Comparison of ENCODE assay signal across 14 cellular contexts in genomic region chr3:122389892-122390291, GRCh38. TPM values are rescaled to one million over a fixed set of nuclear protein-coding genes. Genes with fewer than 3 reads are reported as not detected.
DNase-seq lines count a peak whose midpoint lies in the region; ATAC-seq and TF ChIP-seq lines count a peak whose summit lies in the region.
"Had no signal": no experiment of that assay in that cellular context is flagged by ENCODE, and none has a peak within 500 bp of the region (broad histone marks: within the 10 kb centered on the region; RNA-seq: fewer than 3 reads in every experiment).

No MANE protein-coding gene starts in this region.

- 82% methylated on average over 4 of the region's 4 CpGs for WGBS in esophagus muscularis mucosa

- peaks cover 5 to 6% of the 10 kb centered on the region in 2 donors for H3K36me3 Mint-ChIP-seq in activated T-cell treated with anti-CD3 and anti-CD28 coated beads, Interleukin-2, amount 50 U/mL, for 72 hours (ENCODE audit: insufficient read depth in 2 of 2)
- H3K36me3 Mint-ChIP-seq in nephron progenitor cell (ENCODE audit: low read depth) (peaks cover 35% of the 10 kb centered on the region), HFFc6 (ENCODE audit: low read depth) (peaks cover 4% of the 10 kb centered on the region; the same call in 1 of the 2 replicates)

- no peaks in the 10 kb centered on the region for H3K9me2 ChIP-seq in Loucy (replicated peaks; ENCODE audit: low read depth, low read length)

- intact Hi-C loops in esophagus muscularis mucosa (cut with DNase I) = loop anchor here (5.0 kb wide), 1 partner anchor 172 kb away; the partner anchor contains the start of genes DTX3L and PARP9

- no peaks in the 10 kb centered on the region for H3K9me3 ChIP-seq in Loucy (ENCODE audit: insufficient read depth, low read depth, low read length)
- H3K9me3 ChIP-seq in esophagus muscularis mucosa = no peaks in the 10 kb centered on the region

- peak overlapping the region; percentile 43 for H3K27ac Mint-ChIP-seq in activated T-cell treated with anti-CD3 and anti-CD28 coated beads, Interleukin-2, amount 50 U/mL, for 72 hours
- H3K27ac Mint-ChIP-seq in nephron progenitor cell (peak overlapping the region; percentile 31), HFFc6 (no peak overlapping the region)
- H3K27ac Mint-ChIP-seq: GM23338 had no signal

- no peak for DNase-seq in activated T-cell treated with anti-CD3 and anti-CD28 coated beads, Interleukin-2, amount 50 U/mL, for 72 hours
- DNase-seq in activated T-cell treated with anti-CD3 and anti-CD28 coated beads, Interleukin-2, amount 50 U/mL, for 48 hours = no peak
- DNase-seq in esophagus muscularis mucosa (ENCODE audit: extremely low spot score) (no peak), nephron progenitor cell (no peak), HFFc6 (no peak), NCI-H2107 treated with DMSO at 0.1 percent for 48 hours (lab: John Stamatoyannopoulos, UW; ENCODE audit: unreplicated experiment) (no peak)
- DNase-seq: ACHN; CD4-positive, alpha-beta memory T cell; DMS79; H7 had no signal

- H3K9me3 Mint-ChIP-seq in activated T-cell treated with anti-CD3 and anti-CD28 coated beads, Interleukin-2, amount 50 U/mL, for 72 hours = no peaks in the 10 kb centered on the region
- no peaks in the 10 kb centered on the region for H3K9me3 Mint-ChIP-seq in nephron progenitor cell
- H3K9me3 Mint-ChIP-seq in HFFc6 = no peaks in the 10 kb centered on the region
- H3K9me3 Mint-ChIP-seq: CD4-positive, alpha-beta memory T cell; GM23338 had no signal

- H3K27ac ChIP-seq in esophagus muscularis mucosa (replicated peaks in 1 of 4) = peak overlapping the region in 3 of 4 donors; percentile 20 to 41 (median 34)
- H3K27ac ChIP-seq: C4-2B had no signal

- no peaks in the 10 kb centered on the region for H3F3A ChIP-seq in Loucy (ENCODE audit: low read depth)

- peaks cover 39% of the 10 kb centered on the region for H3K4me1 Mint-ChIP-seq in activated T-cell treated with anti-CD3 and anti-CD28 coated beads, Interleukin-2, amount 50 U/mL, for 72 hours (ENCODE audit: low read depth)
- H3K4me1 Mint-ChIP-seq in nephron progenitor cell (peaks cover 30% of the 10 kb centered on the region), HFFc6 (ENCODE audit: low read depth) (peaks cover 28% of the 10 kb centered on the region)

- H3K27me3 ChIP-seq in Loucy (ENCODE audit: insufficient read depth, low read length, poor library complexity, severe bottlenecking) (no peaks in the 10 kb centered on the region), esophagus muscularis mucosa (no peaks in the 10 kb centered on the region)

- peaks cover 88% of the 10 kb centered on the region; the same call in 1 of the 2 replicates for H3K79me2 ChIP-seq in Loucy (ENCODE audit: insufficient read depth, low read length)

- peak overlapping the region; percentile 98 for H3K4me2 ChIP-seq in Loucy (ENCODE audit: low read depth, low read length, poor library complexity, severe bottlenecking)
- H3K4me2 ChIP-seq: GM23338 had no signal

- no peaks in the 10 kb centered on the region for H3K27me3 Mint-ChIP-seq in activated T-cell treated with anti-CD3 and anti-CD28 coated beads, Interleukin-2, amount 50 U/mL, for 72 hours (ENCODE audit: low read depth)
- H3K27me3 Mint-ChIP-seq in nephron progenitor cell (ENCODE audit: low read depth, poor library complexity) (peaks cover 8% of the 10 kb centered on the region), HFFc6 (ENCODE audit: insufficient read depth) (no peaks in the 10 kb centered on the region)
- H3K27me3 Mint-ChIP-seq: CD4-positive, alpha-beta memory T cell had no signal

- H3K4me3 Mint-ChIP-seq in activated T-cell treated with anti-CD3 and anti-CD28 coated beads, Interleukin-2, amount 50 U/mL, for 72 hours = no peak overlapping the region
- H3K4me3 Mint-ChIP-seq in nephron progenitor cell = no peak overlapping the region
- no peak overlapping the region for H3K4me3 Mint-ChIP-seq in HFFc6
- H3K4me3 Mint-ChIP-seq: CD4-positive, alpha-beta memory T cell; GM23338 had no signal

- H3K4me1 ChIP-seq in Loucy (ENCODE audit: insufficient read depth, low read length, poor library complexity, severe bottlenecking) (peaks cover 58% of the 10 kb centered on the region), esophagus muscularis mucosa (peaks cover 7 to 44% (median 36%) of the 10 kb centered on the region in 4 donors)

- TF ChIP-seq EP300 in esophagus muscularis mucosa (IDR thresholded peaks at IDR 0.05) = no peak

- H4K20me1 ChIP-seq in Loucy (ENCODE audit: insufficient read depth, low read length, poor library complexity, severe bottlenecking) = peaks cover 11% of the 10 kb centered on the region

- H3K4me3 ChIP-seq in Loucy (ENCODE audit: low read length, poor library complexity, severe bottlenecking) (peak overlapping the region; percentile 42), esophagus muscularis mucosa (no peak overlapping the region)
- H3K4me3 ChIP-seq: GM23338 had no signal

- no peak for TF ChIP-seq CTCF in Loucy (conservative IDR thresholded peaks at IDR 0.05; ENCODE audit: low read length)
- TF ChIP-seq CTCF in esophagus muscularis mucosa (IDR thresholded peaks at IDR 0.05) = no peak
- no peak for TF ChIP-seq CTCF in nephron progenitor cell (IDR thresholded peaks at IDR 0.05)
- no peak for TF ChIP-seq CTCF in HFFc6 (IDR thresholded peaks at IDR 0.05)

- H3K36me3 ChIP-seq in Loucy (ENCODE audit: insufficient read depth, low read length) = peaks cover 8% of the 10 kb centered on the region; the same call in 1 of the 2 replicates
- H3K36me3 ChIP-seq in esophagus muscularis mucosa = peaks cover 0 to 13% (median 0%) of the 10 kb centered on the region in 4 donors

- no peak overlapping the region for H2AFZ ChIP-seq in Loucy (ENCODE audit: low read length)
- H2AFZ ChIP-seq: GM23338 had no signal

- TF ChIP-seq POLR2A in esophagus muscularis mucosa (IDR thresholded peaks at IDR 0.05; ENCODE audit: low read depth) = no peak

- ATAC-seq in activated T-cell treated with anti-CD3 and anti-CD28 coated beads, Interleukin-2, amount 50 U/mL, for 72 hours (replicated peaks in 1 of 2) = no peak
- no peak for ATAC-seq in HG03442 (IDR thresholded peaks at IDR 0.05; ENCODE audit: unreplicated experiment)
- ATAC-seq: GM23338 had no signal

- peak overlapping the region; percentile 19 for H3K9ac ChIP-seq in Loucy (ENCODE audit: low read depth, low read length, poor library complexity, severe bottlenecking)

RNA-seq across cellular contexts. Expression of gene FAM162A, which starts 5.9 kb away (rescaled TPM):
- 10 to 100 TPM; 79.0 to 94.8 TPM for total RNA-seq in activated T-cell treated with anti-CD3 and anti-CD28 coated beads, Interleukin-2, amount 50 U/mL, for 72 hours
- 10 to 100 TPM; 28.2 to 42.7 (median 32.6) TPM for total RNA-seq in esophagus muscularis mucosa
- 10 to 100 TPM; 28.4 to 37.5 (median 31.5) TPM for total RNA-seq in HFFc6 (2021; fragmentation: NEBNext Ultra II Directional; extraction: Animal tissue kit (Norgen Biotek cat#: 25700))

RNA-seq across cellular contexts. Expression of gene MIX23, which starts 6.9 kb away (rescaled TPM):
- total RNA-seq in activated T-cell treated with anti-CD3 and anti-CD28 coated beads, Interleukin-2, amount 50 U/mL, for 72 hours = 100 to 1,000 TPM in 1 of 2 donors, 10 to 100 TPM in 1; 94.0 to 133 TPM
- 10 to 100 TPM in 3 of 4 donors, 1 to 10 TPM in 1; 6.4 to 21.6 (median 12.7) TPM for total RNA-seq in esophagus muscularis mucosa
- 10 to 100 TPM; 29.8 to 43.6 (median 40.6) TPM for total RNA-seq in HFFc6 (2021; fragmentation: NEBNext Ultra II Directional; extraction: Animal tissue kit (Norgen Biotek cat#: 25700))

RNA-seq across cellular contexts. Expression of gene WDR5B, which starts 26.0 kb away (rescaled TPM):
- 1 to 10 TPM; 2.6 to 3.6 TPM for total RNA-seq in activated T-cell treated with anti-CD3 and anti-CD28 coated beads, Interleukin-2, amount 50 U/mL, for 72 hours
- 1 to 10 TPM; 2.5 to 3.3 (median 3.0) TPM for total RNA-seq in esophagus muscularis mucosa
- 1 to 10 TPM; 4.6 to 5.8 (median 5.4) TPM for total RNA-seq in HFFc6 (2021; fragmentation: NEBNext Ultra II Directional; extraction: Animal tissue kit (Norgen Biotek cat#: 25700))
